ENCODE assay signal across 8 cellular contexts in the genomic region with DNA sequence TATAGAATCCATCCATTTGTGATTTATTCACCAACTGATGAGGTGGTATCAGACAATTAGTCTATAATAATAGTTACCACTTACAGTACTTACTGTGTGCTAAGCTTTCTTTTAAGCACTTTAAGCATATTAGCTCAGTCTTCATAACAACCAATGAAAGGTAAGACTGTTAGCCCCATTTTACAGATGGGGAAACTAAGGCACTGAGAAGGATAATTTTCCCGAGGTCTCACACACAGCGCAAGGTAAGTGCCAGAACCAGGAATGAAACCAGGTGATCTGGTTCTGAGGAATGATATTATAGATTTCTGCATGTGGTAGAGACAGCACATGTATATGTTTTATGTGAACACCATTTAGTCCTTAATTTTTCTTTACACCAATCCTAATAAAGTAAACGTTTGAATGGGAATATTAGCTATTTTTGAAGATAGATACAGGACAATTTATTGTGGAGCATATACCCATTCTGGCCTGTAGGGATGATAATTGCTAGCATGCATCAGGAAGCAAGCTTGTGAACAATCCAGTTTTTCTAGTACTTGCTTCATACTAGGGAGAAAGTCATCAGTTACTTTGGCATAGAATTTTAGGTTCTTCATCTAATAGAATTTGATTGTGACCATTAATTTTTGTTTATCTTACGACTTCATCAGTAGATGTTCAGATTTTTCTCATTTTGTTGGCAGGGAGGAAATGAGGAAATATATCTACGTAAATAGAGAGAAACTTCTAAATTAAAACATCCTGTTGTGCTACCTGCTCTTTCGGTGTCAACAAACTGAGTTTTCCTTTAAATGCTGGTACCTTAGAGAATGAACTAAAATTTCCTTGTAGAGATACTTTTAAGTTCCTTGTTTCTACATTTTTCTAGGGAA. TPM values are rescaled to one million over a fixed set of nuclear protein-coding genes. Genes with fewer than 3 reads are reported as not detected.
A peak's percentile ranks its signal among the peaks of the same experiment; 100 is the strongest.
DNase-seq lines count a peak whose midpoint lies in the region; ATAC-seq and TF ChIP-seq lines count a peak whose summit lies in the region.

No MANE protein-coding gene starts in this region.

- no peaks in the 10 kb centered on the region for H3K27me3 ChIP-seq in SU-DHL-6 (ENCODE audit: low read length)
- no peaks in the 10 kb centered on the region for H3K27me3 ChIP-seq in MG63

- intact Hi-C loops in activated CD4-positive, alpha-beta T cell treated with anti-CD3 and anti-CD28 coated beads for 36 hours (cut with DNase I, micrococcal nuclease) = loop anchor here (2.0 to 10.0 kb wide), 6 partner anchors 20 to 1799 kb away; partner anchors contain the start of genes DNTTIP1 (in 1 of the 2), KCNK15 (in 1 of the 2), OSER1 (in 1 of the 2) and PIGT (in 1 of the 2)

- H3K36me3 ChIP-seq in SU-DHL-6 (ENCODE audit: low read length) (peaks cover 20% of the 10 kb centered on the region), MG63 (peaks cover 55% of the 10 kb centered on the region)

- no peak for TF ChIP-seq CTCF in SU-DHL-6 (IDR thresholded peaks at IDR 0.05; ENCODE audit: insufficient read depth, low read length, poor library complexity, severe bottlenecking)

- H3K27me3 Mint-ChIP-seq in activated CD4-positive, alpha-beta T cell treated with anti-CD3 and anti-CD28 coated beads for 36 hours = no peaks in the 10 kb centered on the region
- no peaks in the 10 kb centered on the region for H3K27me3 Mint-ChIP-seq in stimulated activated naive CD8-positive, alpha-beta T cell treated with anti-CD3 and anti-CD28 coated beads, Interleukin-15, amount 100 ng/mL, for 72 hours

- peaks cover 66% of the 10 kb centered on the region for H4K20me1 ChIP-seq in SU-DHL-6 (ENCODE audit: low read depth, low read length)

- H3K27ac Mint-ChIP-seq in activated CD4-positive, alpha-beta T cell treated with anti-CD3 and anti-CD28 coated beads for 36 hours = peak overlapping the region; percentile 83
- peak overlapping the region in 1 of 2 donors; percentile 30 for H3K27ac Mint-ChIP-seq in stimulated activated naive CD8-positive, alpha-beta T cell treated with anti-CD3 and anti-CD28 coated beads, Interleukin-15, amount 100 ng/mL, for 72 hours

- H3K4me3 ChIP-seq in SU-DHL-6 (ENCODE audit: insufficient read depth, low read length, poor library complexity, severe bottlenecking) = peak overlapping the region; percentile 99
- no peak overlapping the region for H3K4me3 ChIP-seq in MG63

- H3K27ac ChIP-seq in SU-DHL-6 (ENCODE audit: low read depth, low read length) = peak overlapping the region; percentile 17; the same call in 1 of the 2 replicates

- H3K4me2 ChIP-seq in SU-DHL-6 (ENCODE audit: low read depth, low read length, poor library complexity, severe bottlenecking) = peak overlapping the region; percentile 94

- no peaks in the 10 kb centered on the region for H3K9me2 ChIP-seq in SU-DHL-6 (replicated peaks; ENCODE audit: insufficient read depth, low read length)

- H2AFZ ChIP-seq in SU-DHL-6 (ENCODE audit: low read depth, low read length, severe bottlenecking) = no peak overlapping the region

- peaks cover 7% of the 10 kb centered on the region; the same call in 1 of the 2 replicates for H3F3A ChIP-seq in SU-DHL-6 (ENCODE audit: insufficient read depth)

- ATAC-seq in activated CD4-positive, alpha-beta T cell treated with anti-CD3 and anti-CD28 coated beads for 36 hours = no peak
- no peak for ATAC-seq in stimulated activated naive CD8-positive, alpha-beta T cell treated with anti-CD3 and anti-CD28 coated beads, Interleukin-15, amount 100 ng/mL, for 72 hours

- H3K79me2 ChIP-seq in SU-DHL-6 (ENCODE audit: insufficient read depth, low read length) = peaks cover 79% of the 10 kb centered on the region

- peak overlapping the region; percentile 94 for H3K4me3 Mint-ChIP-seq in activated CD4-positive, alpha-beta T cell treated with anti-CD3 and anti-CD28 coated beads for 36 hours
- peak overlapping the region; percentile 74 to 98 for H3K4me3 Mint-ChIP-seq in stimulated activated naive CD8-positive, alpha-beta T cell treated with anti-CD3 and anti-CD28 coated beads, Interleukin-15, amount 100 ng/mL, for 72 hours

- no peak for DNase-seq in activated CD4-positive, alpha-beta T cell treated with anti-CD3 and anti-CD28 coated beads for 36 hours
- DNase-seq in activated CD4-positive, alpha-beta T cell treated with anti-CD3 and anti-CD28 coated beads, Interleukin-2, amount 50 U/mL, for 4 hours = no peak
- peak; percentile 35 for DNase-seq in fibroblast of gingiva (ENCODE audit: low read depth)
- DNase-seq in stimulated activated naive CD8-positive, alpha-beta T cell treated with anti-CD3 and anti-CD28 coated beads, Interleukin-15, amount 100 ng/mL, for 72 hours = no peak
- DNase-seq in midbrain (lab: John Stamatoyannopoulos, UW) = no peak
- DNase-seq in MG63 = no peak
- no peak for DNase-seq in stimulated activated CD8-positive, alpha-beta memory T cell treated with anti-CD3 and anti-CD28 coated beads, Interleukin-4, amount 100 ng/mL, for 48 hours

- H3K9ac ChIP-seq in SU-DHL-6 (ENCODE audit: low read length) = peak overlapping the region; percentile 21

- peaks cover 47% of the 10 kb centered on the region for H3K36me3 Mint-ChIP-seq in activated CD4-positive, alpha-beta T cell treated with anti-CD3 and anti-CD28 coated beads for 36 hours (ENCODE audit: low read depth)

- H3K4me1 Mint-ChIP-seq in activated CD4-positive, alpha-beta T cell treated with anti-CD3 and anti-CD28 coated beads for 36 hours = peaks cover 66% of the 10 kb centered on the region
- H3K4me1 Mint-ChIP-seq in stimulated activated naive CD8-positive, alpha-beta T cell treated with anti-CD3 and anti-CD28 coated beads, Interleukin-15, amount 100 ng/mL, for 72 hours = peaks cover 74% of the 10 kb centered on the region

- no peaks in the 10 kb centered on the region for H3K9me3 Mint-ChIP-seq in activated CD4-positive, alpha-beta T cell treated with anti-CD3 and anti-CD28 coated beads for 36 hours (ENCODE audit: low read depth)
- no peaks in the 10 kb centered on the region for H3K9me3 Mint-ChIP-seq in stimulated activated naive CD8-positive, alpha-beta T cell treated with anti-CD3 and anti-CD28 coated beads, Interleukin-15, amount 100 ng/mL, for 72 hours

- CTCF ChIA-PET in activated CD4-positive, alpha-beta T cell treated with anti-CD3 and anti-CD28 coated beads for 36 hours (lab: Charles Lee) = interaction anchor here (0.5 to 6.2 kb wide), 15 partner anchors 9 to 1091 kb away, joined by 3 to 71 read pairs (median 4); partner anchors contain the start of gene PABPC1L

- no peaks in the 10 kb centered on the region for H3K9me3 ChIP-seq in SU-DHL-6 (ENCODE audit: insufficient read depth, low read length)
- H3K9me3 ChIP-seq in MG63 = no peaks in the 10 kb centered on the region

- POLR2A ChIA-PET in activated CD4-positive, alpha-beta T cell treated with anti-CD3 and anti-CD28 coated beads for 36 hours (lab: Charles Lee) = interaction anchor here (1.2 to 2.1 kb wide), 2 partner anchors 11 to 23 kb away, joined by 3 to 5 read pairs; no protein-coding TSS in a partner anchor

RNA-seq across cellular contexts. Expression of gene YWHAB, which starts 3.0 kb away (rescaled TPM):
- total RNA-seq in activated CD4-positive, alpha-beta T cell treated with anti-CD3 and anti-CD28 coated beads for 36 hours = 100 to 1,000 TPM; 273 to 326 TPM
- total RNA-seq in MG63 (2014; rRNA removed; shearing (Covaris generic); ENCODE audit: low replicate concordance) = 118 and 125 TPM in 2 replicates

RNA-seq across cellular contexts. Expression of gene PABPC1L, which starts 21.4 kb away (rescaled TPM):
- 10 to 100 TPM; 61.7 to 71.3 TPM for total RNA-seq in activated CD4-positive, alpha-beta T cell treated with anti-CD3 and anti-CD28 coated beads for 36 hours
- total RNA-seq in MG63 (2014; rRNA removed; shearing (Covaris generic); ENCODE audit: low replicate concordance) = 9.1 and 10.0 TPM in 2 replicates
